8 cellular contexts compared by ENCODE assay signal in genomic region chr9:88387035-88387732, GRCh38. TPM values are rescaled to one million over a fixed set of nuclear protein-coding genes. Genes with fewer than 3 reads are reported as not detected.
DNase-seq lines count a peak whose midpoint lies in the region; ATAC-seq, FAIRE-seq and TF ChIP-seq lines count a peak whose summit lies in the region.

No MANE protein-coding gene starts in this region.

- peak overlapping the region; percentile 92 for H3K9ac ChIP-seq in HUES48 (ENCODE audit: low read depth, low read length)

- no peaks in the 10 kb centered on the region for H3K36me3 Mint-ChIP-seq in natural killer cell

- peak; percentile 17 for DNase-seq in COR-L47 (lab: John Stamatoyannopoulos, UW)
- DNase-seq in WERI-Rb-1: peak; percentile 21
- DNase-seq in fibroblast of gingiva (ENCODE audit: low read depth): peak; percentile 15
- DNase-seq in natural killer cell: no peak
- peak; percentile 25 for DNase-seq in urothelium cell line (ENCODE audit: low spot score)
- DNase-seq in NCI-H748 (lab: John Stamatoyannopoulos, UW; ENCODE audit: unreplicated experiment): no peak
- no peak for DNase-seq in HuH-7.5 (ENCODE audit: low spot score)

- H3K4me1 Mint-ChIP-seq in natural killer cell: peaks cover 21 to 37% of the 10 kb centered on the region in 2 donors

- FAIRE-seq in urothelium cell line (lab: Jason Lieb, UNC): no peak

- peaks cover 9% of the 10 kb centered on the region for H3K36me3 ChIP-seq in HUES48 (ENCODE audit: control insufficient read depth, insufficient read depth, low read length)
- peaks cover 11% of the 10 kb centered on the region for H3K36me3 ChIP-seq in WERI-Rb-1

- H3K4me3 Mint-ChIP-seq in natural killer cell: peak overlapping the region; percentile 91

- TF ChIP-seq CTCF in WERI-Rb-1 (IDR thresholded peaks at IDR 0.05; ENCODE audit: low read depth, low read length) (no peak), natural killer cell (IDR thresholded peaks at IDR 0.05) (no peak)

- ATAC-seq in natural killer cell: no peak

- H3K4me3 ChIP-seq in HUES48 (ENCODE audit: low read depth, low read length): peak overlapping the region; percentile 100
- peak overlapping the region; percentile 97 for H3K4me3 ChIP-seq in WERI-Rb-1 (ENCODE audit: low read depth, low read length)

- intact Hi-C loops in natural killer cell (cut with micrococcal nuclease): loop anchor here (5.0 kb wide), 1 partner anchor 210 kb away; no protein-coding TSS in a partner anchor

- no peaks in the 10 kb centered on the region for H3K9me3 Mint-ChIP-seq in natural killer cell

- H3K27me3 Mint-ChIP-seq in natural killer cell (ENCODE audit: low read depth in 2 of 2): no peaks in the 10 kb centered on the region

- peaks cover 32% of the 10 kb centered on the region for H3K4me1 ChIP-seq in HUES48 (ENCODE audit: control insufficient read depth, insufficient read depth, low read length)

- no peaks in the 10 kb centered on the region for H3K27me3 ChIP-seq in HUES48 (ENCODE audit: control insufficient read depth, insufficient read depth, low read length)
- no peaks in the 10 kb centered on the region for H3K27me3 ChIP-seq in WERI-Rb-1 (ENCODE audit: insufficient read depth, low read depth, severe bottlenecking)

- H3K27ac Mint-ChIP-seq in natural killer cell: peak overlapping the region; percentile 86 to 95

- H3K9me3 ChIP-seq in HUES48 (ENCODE audit: control insufficient read depth, insufficient read depth, low read length) (no peaks in the 10 kb centered on the region), WERI-Rb-1 (ENCODE audit: severe bottlenecking) (peaks cover 2% of the 10 kb centered on the region)

- H3K27ac ChIP-seq in HUES48 (ENCODE audit: low read depth, low read length) (peak overlapping the region; percentile 90), WERI-Rb-1 (peak overlapping the region; percentile 95)

RNA-seq across cellular contexts. Expression of gene SPIN1, which starts 1.1 kb away (rescaled TPM):
- 10 to 100 TPM; 30.3 to 46.1 (median 39.3) TPM for total RNA-seq in natural killer cell

Comparison
In these comparisons a context has a peak if more than half of its experiments do, and no peak if none do; other contexts are left out.
1. DNase-seq: peak in COR-L47 (single experiment), WERI-Rb-1 (single experiment), fibroblast of gingiva (single experiment) and urothelium cell line (single experiment); none in natural killer cell (single experiment), NCI-H748 (single experiment) and HuH-7.5 (single experiment).